Comparison of ENCODE assay signal across 1 cellular context in the genomic region with DNA sequence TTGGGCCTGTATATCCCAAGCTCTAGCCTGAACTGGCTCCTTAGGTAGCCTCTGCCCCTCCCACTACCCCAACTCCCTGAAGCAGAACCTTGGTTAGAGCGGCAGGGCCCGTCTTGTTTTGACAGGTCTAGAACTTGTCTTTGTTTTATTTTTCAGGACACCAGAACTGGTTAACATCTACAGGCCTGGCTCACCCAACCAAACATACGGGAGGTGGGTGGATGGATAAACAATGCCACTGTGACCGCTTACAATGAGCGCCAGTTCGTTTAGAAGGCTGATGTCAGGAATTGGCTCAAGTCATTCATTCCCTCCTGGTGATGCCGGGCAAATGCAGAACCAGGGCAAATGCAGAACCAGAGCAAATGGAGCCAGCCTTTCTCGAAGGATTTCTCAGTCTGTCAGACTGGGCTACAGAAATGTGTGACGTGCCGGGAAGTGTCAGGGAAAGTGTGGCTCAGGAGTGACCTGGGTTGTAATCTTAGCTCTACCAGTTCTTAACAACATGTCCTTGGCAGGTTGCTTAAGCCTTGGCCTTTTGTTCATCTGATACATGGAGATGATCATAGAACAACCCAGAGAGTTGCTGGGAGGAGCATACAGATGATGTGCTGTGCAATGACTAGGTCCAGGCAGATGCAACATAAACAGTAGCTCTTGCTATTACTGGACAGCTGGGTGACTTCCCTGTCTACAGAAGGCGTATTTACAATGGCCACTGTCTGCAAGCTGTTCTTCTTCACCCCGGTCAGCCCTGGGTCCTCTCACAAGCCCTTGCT.
TF ChIP-seq lines count a peak whose summit lies in the region.

No MANE protein-coding gene starts in this region.

TF ChIP-seq in GM23338, 12 proteins besides CTCF, POLR2A, EP300 and RAD21 (continued from another document):
- no peak for TF ChIP-seq REST (IDR thresholded peaks at IDR 0.05; ENCODE audit: unreplicated experiment)
- TF ChIP-seq STAT1 (IDR thresholded peaks at IDR 0.05; ENCODE audit: unreplicated experiment), result no peak
- no peak for TF ChIP-seq ZNF331 (CRISPR knock-in tag; IDR thresholded peaks at IDR 0.05; ENCODE audit: low read depth)
TF ChIP-seq in GM23338: peak in this region for 0.
